In genomic region chr1:240232548-240232947, GRCh38 we compare ENCODE assay signal across 19 cellular contexts.
DNase-seq lines count a peak whose midpoint lies in the region; ATAC-seq and TF ChIP-seq lines count a peak whose summit lies in the region.
"Had no signal": no experiment of that assay in that cellular context is flagged by ENCODE, and none has a peak within 500 bp of the region (broad histone marks: within the 10 kb centered on the region; RNA-seq: fewer than 3 reads in every experiment).

No MANE protein-coding gene starts in this region.

- no peak overlapping the region for H2AFZ ChIP-seq in hepatocyte

- no peak for ATAC-seq in HG02981 (IDR thresholded peaks at IDR 0.05; ENCODE audit: unreplicated experiment)
- ATAC-seq: activated CD8-positive, alpha-beta T cell treated with anti-CD3 and anti-CD28 coated beads for 36 hours; naive thymus-derived CD8-positive, alpha-beta T cell; pancreas had no signal

- H3K9me2 ChIP-seq in hepatocyte (replicated peaks; ENCODE audit: insufficient read depth) = no peaks in the 10 kb centered on the region

- peaks cover 8% of the 10 kb centered on the region for H3K4me1 ChIP-seq in hepatocyte (ENCODE audit: insufficient read depth)
- H3K4me1 ChIP-seq: BLaER1, pancreas, vagina had no signal

- DNase-seq in BJ (ENCODE audit: low read depth) = peak; percentile 80
- DNase-seq in LHCN-M2 (ENCODE audit: low read depth) = peak; percentile 75
- peak; percentile 57 for DNase-seq in astrocyte of the hippocampus (ENCODE audit: low read depth, low spot score)
- peak; percentile 6 for DNase-seq in glomerular visceral epithelial cell (ENCODE audit: extremely low spot score)
- no peak for DNase-seq in SHP77 treated with DMSO at 0.1 percent for 48 hours (lab: John Stamatoyannopoulos, UW)
- DNase-seq in activated CD4-positive, alpha-beta T cell treated with anti-CD3 and anti-CD28 coated beads for 48 hours = no peak
- no peak for DNase-seq in hepatocyte (ENCODE audit: low spot score)
- DNase-seq: activated CD8-positive, alpha-beta T cell treated with anti-CD3 and anti-CD28 coated beads for 36 hours; activated T-cell treated with anti-CD3 and anti-CD28 coated beads, Interleukin-2, amount 50 U/mL, for 48 hours; effector CD8-positive, alpha-beta T cell; mesendoderm; naive thymus-derived CD8-positive, alpha-beta T cell; NCI-H1930; NCI-H446; pancreas had no signal

- no peak overlapping the region for H3K4me2 ChIP-seq in hepatocyte
- H3K4me2 ChIP-seq: BLaER1 had no signal

- H4K20me1 ChIP-seq in hepatocyte (ENCODE audit: insufficient read depth, poor library complexity, severe bottlenecking) = no peaks in the 10 kb centered on the region
- H4K20me1 ChIP-seq: BLaER1 had no signal

- WGBS in hepatocyte (ENCODE audit: low lambda C conversion rate, missing lambda C conversion rate) = 71% methylated on average over 2 of the region's 2 CpGs

- POLR2A ChIA-PET in BJ (lab: Charles Lee) = interaction anchor here (0.6 kb wide), 1 partner anchor 544 kb away, joined by 4 read pairs; no protein-coding TSS in a partner anchor

- no peak for TF ChIP-seq CTCF in BJ (IDR thresholded peaks at IDR 0.05; ENCODE audit: insufficient read depth, low read depth, low read length)
- TF ChIP-seq CTCF in hepatocyte (IDR thresholded peaks at IDR 0.05; ENCODE audit: poor library complexity) = no peak

- CTCF ChIA-PET in BJ (lab: Yijun Ruan, JAX) = no interaction called here

- H3K27ac ChIP-seq in hepatocyte = no peak overlapping the region
- H3K27ac ChIP-seq: BLaER1, pancreas, vagina, VCaP had no signal

- H3K79me2 ChIP-seq in hepatocyte = no peaks in the 10 kb centered on the region

- no peaks in the 10 kb centered on the region for H3K9me3 ChIP-seq in hepatocyte (ENCODE audit: low read depth)
- H3K9me3 ChIP-seq: BLaER1, pancreas, vagina had no signal

- H3K36me3 ChIP-seq in BJ (ENCODE audit: control insufficient read depth, insufficient read depth, low read length) (no peaks in the 10 kb centered on the region), hepatocyte (replicated peaks; ENCODE audit: insufficient read depth, low read depth) (no peaks in the 10 kb centered on the region)
- H3K36me3 ChIP-seq: BLaER1, pancreas, vagina had no signal

- H3K4me3 ChIP-seq in BJ (ENCODE audit: low read depth, low read length) = no peak overlapping the region
- no peak overlapping the region for H3K4me3 ChIP-seq in hepatocyte
- H3K4me3 ChIP-seq: BLaER1, pancreas, vagina had no signal

- H3K27me3 ChIP-seq in BJ (ENCODE audit: control insufficient read depth, insufficient read depth, low read length) (no peaks in the 10 kb centered on the region), hepatocyte (no peaks in the 10 kb centered on the region)
- H3K27me3 ChIP-seq: BLaER1, pancreas, vagina had no signal

Comparison
In these comparisons a context has a peak if more than half of its experiments do, and no peak if none do; other contexts are left out.
1. DNase-seq: peak in BJ (single experiment), LHCN-M2 (single experiment), astrocyte of the hippocampus (single experiment) and glomerular visceral epithelial cell (single experiment); none in SHP77 treated with DMSO at 0.1 percent for 48 hours (single experiment), activated CD4-positive, alpha-beta T cell treated with anti-CD3 and anti-CD28 coated beads for 48 hours (single experiment) and hepatocyte (single experiment).